Comparison of ENCODE assay signal across 9 cellular contexts in genomic region chr1:38071530-38072266, GRCh38. TPM values are rescaled to one million over a fixed set of nuclear protein-coding genes. Genes with fewer than 3 reads are reported as not detected.
DNase-seq lines count a peak whose midpoint lies in the region; ATAC-seq and TF ChIP-seq lines count a peak whose summit lies in the region.
"Had no signal": no experiment of that assay in that cellular context is flagged by ENCODE, and none has a peak within 500 bp of the region (broad histone marks: within the 10 kb centered on the region; RNA-seq: fewer than 3 reads in every experiment).

No MANE protein-coding gene starts in this region.

- H3K36me3 Mint-ChIP-seq in activated T-helper 2 cell treated with anti-CD3 and anti-CD28 coated beads, Interferon-gamma antibody, Interleukin-2, Interleukin-4, amounts not matched to agents 10 μg/mL and 5 μg/mL and 100 μg/mL, durations not matched to agents 14 hours and 24 hours and 36 hours (ENCODE audit: low read depth) = no peaks in the 10 kb centered on the region
- H3K36me3 Mint-ChIP-seq: naive thymus-derived CD8-positive, alpha-beta T cell had no signal

- peak; percentile 53 for TF ChIP-seq RAD21 in SK-N-SH (IDR thresholded peaks at IDR 0.05; ENCODE audit: low read length)

- ATAC-seq in GM19023 (IDR thresholded peaks at IDR 0.05; ENCODE audit: unreplicated experiment) (no peak), HG02981 (IDR thresholded peaks at IDR 0.05; ENCODE audit: unreplicated experiment) (no peak)

- H3K9me2 ChIP-seq in GM23248 (ENCODE audit: insufficient read depth) (no peaks in the 10 kb centered on the region), SK-N-SH (no peaks in the 10 kb centered on the region)

- H3K4me1 ChIP-seq in BE2C = peaks cover 4% of the 10 kb centered on the region
- H3K4me1 ChIP-seq in GM23248 (ENCODE audit: insufficient read depth) = no peaks in the 10 kb centered on the region
- H3K4me1 ChIP-seq in SK-N-SH (ENCODE audit: control insufficient read depth in 1 of 2, insufficient read depth in 2 of 2, low read depth in 1 of 2, low read length in 1 of 2) = peaks cover 4 to 8% of the 10 kb centered on the region in 2 experiments; a peak in 2 of 4 replicates

- 2 to 3% methylated on average over 7 of the region's 7 CpGs for WGBS in GM23248 (ENCODE audit: low coverage in 1 of 2, low lambda C conversion rate in 2 of 2, missing lambda C conversion rate in 2 of 2), 2 experiments
- WGBS in SK-N-SH (ENCODE audit: low lambda C conversion rate) = 9% methylated on average over 7 of the region's 7 CpGs

- no peak overlapping the region for H3K27ac Mint-ChIP-seq in activated T-helper 2 cell treated with anti-CD3 and anti-CD28 coated beads, Interferon-gamma antibody, Interleukin-2, Interleukin-4, amounts not matched to agents 10 μg/mL and 5 μg/mL and 100 μg/mL, durations not matched to agents 14 hours and 24 hours and 36 hours
- H3K27ac Mint-ChIP-seq: naive thymus-derived CD8-positive, alpha-beta T cell had no signal

- H4K20me1 ChIP-seq in GM23248 (ENCODE audit: insufficient read depth) (no peaks in the 10 kb centered on the region), SK-N-SH (ENCODE audit: insufficient read depth) (no peaks in the 10 kb centered on the region)

- no peak overlapping the region for H3K4me3 Mint-ChIP-seq in activated T-helper 2 cell treated with anti-CD3 and anti-CD28 coated beads, Interferon-gamma antibody, Interleukin-2, Interleukin-4, amounts not matched to agents 10 μg/mL and 5 μg/mL and 100 μg/mL, durations not matched to agents 14 hours and 24 hours and 36 hours (ENCODE audit: low read depth)
- H3K4me3 Mint-ChIP-seq: naive thymus-derived CD8-positive, alpha-beta T cell had no signal

- H3K9me3 ChIP-seq in BE2C (no peaks in the 10 kb centered on the region), GM23248 (ENCODE audit: low read depth) (no peaks in the 10 kb centered on the region), SK-N-SH (no peaks in the 10 kb centered on the region)

- no peak for TF ChIP-seq EP300 in SK-N-SH (IDR thresholded peaks at IDR 0.05; ENCODE audit: borderline replicate concordance in 1 of 2, low read depth in 1 of 2, low read length in 1 of 2)

- H2AFZ ChIP-seq in GM23248 (no peak overlapping the region), SK-N-SH (ENCODE audit: low read depth) (no peak overlapping the region)

- TF ChIP-seq CTCF in BE2C (IDR thresholded peaks at IDR 0.05; ENCODE audit: low read depth, low read length) = peak; percentile 51
- peak; percentile 43 for TF ChIP-seq CTCF in SK-N-SH (IDR thresholded peaks at IDR 0.05)

- H3K79me2 ChIP-seq in GM23248 (ENCODE audit: insufficient read depth) = no peaks in the 10 kb centered on the region
- H3K79me2 ChIP-seq in SK-N-SH (ENCODE audit: insufficient read depth) = no peaks in the 10 kb centered on the region

- H3K27me3 ChIP-seq in BE2C (no peaks in the 10 kb centered on the region), GM23248 (replicated peaks; ENCODE audit: insufficient read depth) (peaks cover 51% of the 10 kb centered on the region), SK-N-SH (ENCODE audit: insufficient read depth) (peaks cover 67% of the 10 kb centered on the region)

- POLR2A ChIA-PET in SK-N-SH (lab: Yijun Ruan, JAX) = interaction anchor here (0.5 kb wide), 1 partner anchor 31 kb away, joined by 4 read pairs; no protein-coding TSS in a partner anchor

- no peaks in the 10 kb centered on the region for H3F3A ChIP-seq in GM23248 (ENCODE audit: insufficient read depth)
- no peaks in the 10 kb centered on the region for H3F3A ChIP-seq in SK-N-SH (replicated peaks; ENCODE audit: insufficient read depth)

- H3K9ac ChIP-seq in GM23248 (no peak overlapping the region), SK-N-SH (no peak overlapping the region)

- H3K27ac ChIP-seq in GM23248 (no peak overlapping the region), SK-N-SH (ENCODE audit: low read depth in 2 of 2, low read length in 1 of 2) (no peak overlapping the region)

- no peak for DNase-seq in BE2C
- DNase-seq in GM23248 = peak; percentile 63
- DNase-seq in SK-N-SH = peak; percentile 56
- peak; percentile 65 for DNase-seq in iPS-NIHi11 (ENCODE audit: low spot score)
- DNase-seq in NCI-H2196 (lab: John Stamatoyannopoulos, UW; ENCODE audit: unreplicated experiment) = no peak
- DNase-seq in activated T-helper 2 cell treated with anti-CD3 and anti-CD28 coated beads, Interferon-gamma antibody, Interleukin-2, Interleukin-4, amounts not matched to agents 10 μg/mL and 5 μg/mL and 100 μg/mL, durations not matched to agents 14 hours and 24 hours and 36 hours (ENCODE audit: low spot score) = no peak

- no peaks in the 10 kb centered on the region for H3K4me1 Mint-ChIP-seq in activated T-helper 2 cell treated with anti-CD3 and anti-CD28 coated beads, Interferon-gamma antibody, Interleukin-2, Interleukin-4, amounts not matched to agents 10 μg/mL and 5 μg/mL and 100 μg/mL, durations not matched to agents 14 hours and 24 hours and 36 hours (ENCODE audit: low read depth)

- peaks cover 22% of the 10 kb centered on the region for H3K27me3 Mint-ChIP-seq in activated T-helper 2 cell treated with anti-CD3 and anti-CD28 coated beads, Interferon-gamma antibody, Interleukin-2, Interleukin-4, amounts not matched to agents 10 μg/mL and 5 μg/mL and 100 μg/mL, durations not matched to agents 14 hours and 24 hours and 36 hours (ENCODE audit: low read depth)

- H3K36me3 ChIP-seq in BE2C (no peaks in the 10 kb centered on the region), GM23248 (ENCODE audit: low read depth) (no peaks in the 10 kb centered on the region), SK-N-SH (replicated peaks in 1 of 2; ENCODE audit: control insufficient read depth in 1 of 2, insufficient read depth in 2 of 2, low read length in 1 of 2) (no peaks in the 10 kb centered on the region)

- H3K9me3 Mint-ChIP-seq in activated T-helper 2 cell treated with anti-CD3 and anti-CD28 coated beads, Interferon-gamma antibody, Interleukin-2, Interleukin-4, amounts not matched to agents 10 μg/mL and 5 μg/mL and 100 μg/mL, durations not matched to agents 14 hours and 24 hours and 36 hours = no peaks in the 10 kb centered on the region
- H3K9me3 Mint-ChIP-seq: naive thymus-derived CD8-positive, alpha-beta T cell had no signal

- intact Hi-C loops in activated T-helper 2 cell treated with anti-CD3 and anti-CD28 coated beads, Interferon-gamma antibody, Interleukin-2, Interleukin-4, amounts not matched to agents 10 μg/mL and 5 μg/mL and 100 μg/mL, durations not matched to agents 14 hours and 24 hours and 36 hours (cut with micrococcal nuclease) = loop anchor here (1.0 kb wide), 1 partner anchor 45 kb away; no protein-coding TSS in a partner anchor

- H3K4me2 ChIP-seq in GM23248 (ENCODE audit: unreplicated experiment) (no peak overlapping the region), SK-N-SH (no peak overlapping the region)

- CTCF ChIA-PET in SK-N-SH (lab: Yijun Ruan, JAX) = interaction anchor here (0.5 to 4.7 kb wide), 19 partner anchors 11 to 1730 kb away, joined by 3 to 36 read pairs (median 6); partner anchors contain the start of gene POU3F1

- in situ Hi-C loops in GM23248 (cut with MboI) = no loop called here

- H3K4me3 ChIP-seq in BE2C (ENCODE audit: low read depth, low read length) = no peak overlapping the region
- H3K4me3 ChIP-seq in GM23248 = no peak overlapping the region
- H3K4me3 ChIP-seq in SK-N-SH (ENCODE audit: low read depth in 2 of 2, low read length in 1 of 2) = no peak overlapping the region

TF ChIP-seq in SK-N-SH, 30 proteins besides CTCF, POLR2A, EP300 and RAD21:
- TF ChIP-seq SMC3 (IDR thresholded peaks at IDR 0.05; ENCODE audit: low read depth, low read length) (peak; percentile 28; the same call in 1 of the 2 replicates), FOSL2 (IDR thresholded peaks at IDR 0.05; ENCODE audit: borderline replicate concordance, low read depth) (no peak), TCF12 (IDR thresholded peaks at IDR 0.05) (no peak), USF2 (IDR thresholded peaks at IDR 0.05; ENCODE audit: borderline replicate concordance, low read depth, low read length) (no peak)

RNA-seq across cellular contexts. Expression of gene POU3F1, which starts 25.1 kb away (rescaled TPM):
- 0.91 TPM for polyA plus RNA-seq in BE2C (2012; ENCODE audit: insufficient read depth, insufficient read length, low read depth)
- not detected in 2 replicates for total RNA-seq in GM23248 (2014; rRNA removed; shearing (Covaris generic))
- polyA plus RNA-seq in GM23248 (2016; fragmentation: Nextera tagmentation; extraction: Ambion mirVana) = not detected in 2 replicates
- not detected in 2 replicates for polyA plus RNA-seq in SK-N-SH (2012; rRNA removed)
- polyA plus RNA-seq in SK-N-SH (2012; cell fraction: cytosol; rRNA removed) = not detected in 2 replicates
- polyA plus RNA-seq in SK-N-SH (2012; cell fraction: nucleus; rRNA removed) = not detected in 2 replicates
- 0.32 and 0.48 TPM in 2 replicates for total RNA-seq in activated T-helper 2 cell treated with anti-CD3 and anti-CD28 coated beads, Interferon-gamma antibody, Interleukin-2, Interleukin-4, amounts not matched to agents 10 μg/mL and 5 μg/mL and 100 μg/mL, durations not matched to agents 14 hours and 24 hours and 36 hours

RNA-seq across cellular contexts. Expression of gene UTP11, which starts 59.2 kb away (rescaled TPM):
- polyA plus RNA-seq in BE2C (2012; ENCODE audit: insufficient read depth, insufficient read length, low read depth) = 27.7 TPM
- total RNA-seq in GM23248 (2014; rRNA removed; shearing (Covaris generic)) = 25.8 and 37.1 TPM in 2 replicates
- polyA plus RNA-seq in GM23248 (2016; fragmentation: Nextera tagmentation; extraction: Ambion mirVana) (51.0 and 54.3 TPM in 2 replicates), SK-N-SH (2012; rRNA removed) (26.8 and 27.3 TPM in 2 replicates)
- 38.0 and 45.1 TPM in 2 replicates for polyA plus RNA-seq in SK-N-SH (2012; cell fraction: cytosol; rRNA removed)
- polyA plus RNA-seq in SK-N-SH (2012; cell fraction: nucleus; rRNA removed) = 12.3 and 17.0 TPM in 2 replicates
- total RNA-seq in activated T-helper 2 cell treated with anti-CD3 and anti-CD28 coated beads, Interferon-gamma antibody, Interleukin-2, Interleukin-4, amounts not matched to agents 10 μg/mL and 5 μg/mL and 100 μg/mL, durations not matched to agents 14 hours and 24 hours and 36 hours = 78.8 and 79.0 TPM in 2 replicates

Comparison
In these comparisons a context has a peak if more than half of its experiments do, and no peak if none do; other contexts are left out.
1. DNase-seq: peak in GM23248 (single experiment), SK-N-SH (single experiment) and iPS-NIHi11 (single experiment); none in BE2C (single experiment), NCI-H2196 (single experiment) and activated T-helper 2 cell treated with anti-CD3 and anti-CD28 coated beads, Interferon-gamma antibody, Interleukin-2, Interleukin-4, amounts not matched to agents 10 μg/mL and 5 μg/mL and 100 μg/mL, durations not matched to agents 14 hours and 24 hours and 36 hours (single experiment).